16 cellular contexts compared by ENCODE assay signal in the genomic region with DNA sequence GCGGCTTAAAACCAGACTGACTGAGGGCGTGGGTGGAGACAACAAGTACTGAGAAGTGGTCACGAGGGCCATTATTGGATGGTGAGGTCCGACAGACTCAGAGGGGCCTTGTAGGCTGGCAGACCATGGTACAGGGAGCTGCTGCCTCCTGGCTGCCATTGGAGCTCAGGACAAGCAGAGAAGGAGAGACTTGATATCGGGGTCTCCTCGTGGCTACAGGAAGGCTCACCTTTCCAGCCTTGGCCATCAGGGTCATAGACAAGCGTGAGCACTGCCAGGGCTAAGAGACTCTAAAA.
"Had no signal": no experiment of that assay in that cellular context is flagged by ENCODE, and none has a peak within 500 bp of the region (broad histone marks: within the 10 kb centered on the region; RNA-seq: fewer than 3 reads in every experiment).

No MANE protein-coding gene starts in this region.

- H3K27me3 Mint-ChIP-seq: activated CD4-positive, alpha-beta T cell treated with anti-CD3 and anti-CD28 coated beads, Interleukin-2, amount 10 ng/mL, durations not matched to agents 7 days and 5 days; memory B cell; natural killer cell treated with Interleukin-12 subunit alpha and Interleukin-12 subunit beta and Interleukin-15 and Interleukin-18, amount 100 ng/mL, for 72 hours; stimulated activated naive CD8-positive, alpha-beta T cell treated with anti-CD3 and anti-CD28 coated beads, Interleukin-15, amount 100 ng/mL, for 72 hours had no signal

- H3K4me3 Mint-ChIP-seq: activated CD4-positive, alpha-beta T cell treated with anti-CD3 and anti-CD28 coated beads, Interleukin-2, amount 10 ng/mL, durations not matched to agents 7 days and 5 days; memory B cell; natural killer cell treated with Interleukin-12 subunit alpha and Interleukin-12 subunit beta and Interleukin-15 and Interleukin-18, amount 100 ng/mL, for 72 hours; stimulated activated naive CD8-positive, alpha-beta T cell treated with anti-CD3 and anti-CD28 coated beads, Interleukin-15, amount 100 ng/mL, for 72 hours had no signal

- H3K27ac Mint-ChIP-seq: memory B cell; natural killer cell treated with Interleukin-12 subunit alpha and Interleukin-12 subunit beta and Interleukin-15 and Interleukin-18, amount 100 ng/mL, for 72 hours had no signal

- DNase-seq: activated CD4-positive, alpha-beta T cell treated with anti-CD3 and anti-CD28 coated beads, Interleukin-2, amount 10 ng/mL, durations not matched to agents 7 days and 5 days; activated naive CD4-positive, alpha-beta T cell treated with anti-CD3 and anti-CD28 coated beads, Interleukin-2, amount 50 U/mL, for 16 hours; activated T-cell treated with anti-CD3 and anti-CD28 coated beads for 4 hours; amygdala; dorsolateral prefrontal cortex; esophagus squamous epithelium; foreskin keratinocyte; head of caudate nucleus; left ventricle myocardium inferior; pancreas; stimulated activated CD4-positive, alpha-beta T cell treated with anti-CD3 and anti-CD28 coated beads, Interleukin-4, amount 100 ng/mL, for 1 hour; stimulated activated CD8-positive, alpha-beta memory T cell treated with anti-CD3 and anti-CD28 coated beads, Interleukin-4, amount 100 ng/mL, for 48 hours had no signal

- H3K4me3 ChIP-seq: dorsolateral prefrontal cortex, esophagus squamous epithelium, left ventricle myocardium inferior, pancreas, thoracic aorta had no signal

- H3K9me3 Mint-ChIP-seq: activated CD4-positive, alpha-beta T cell treated with anti-CD3 and anti-CD28 coated beads, Interleukin-2, amount 10 ng/mL, durations not matched to agents 7 days and 5 days; memory B cell; natural killer cell treated with Interleukin-12 subunit alpha and Interleukin-12 subunit beta and Interleukin-15 and Interleukin-18, amount 100 ng/mL, for 72 hours; stimulated activated naive CD8-positive, alpha-beta T cell treated with anti-CD3 and anti-CD28 coated beads, Interleukin-15, amount 100 ng/mL, for 72 hours had no signal

- H3K27ac ChIP-seq: esophagus squamous epithelium, foreskin keratinocyte, left ventricle myocardium inferior, pancreas, thoracic aorta had no signal

- H3K9me3 ChIP-seq: esophagus squamous epithelium, left ventricle myocardium inferior, pancreas, thoracic aorta had no signal

- H3K4me1 ChIP-seq: esophagus squamous epithelium, foreskin keratinocyte, left ventricle myocardium inferior, pancreas had no signal

- H3K36me3 Mint-ChIP-seq: natural killer cell treated with Interleukin-12 subunit alpha and Interleukin-12 subunit beta and Interleukin-15 and Interleukin-18, amount 100 ng/mL, for 72 hours had no signal

- H3K27me3 ChIP-seq: dorsolateral prefrontal cortex, esophagus squamous epithelium, pancreas had no signal

- ATAC-seq: foreskin keratinocyte; natural killer cell treated with Interleukin-12 subunit alpha and Interleukin-12 subunit beta and Interleukin-15 and Interleukin-18, amount 100 ng/mL, for 72 hours; pancreas had no signal
